In genomic region chr4:123588631-123589223, GRCh38 we compare ENCODE assay signal across 1 cellular context.
TF ChIP-seq lines count a peak whose summit lies in the region.

No MANE protein-coding gene starts in this region.

TF ChIP-seq in GM12878, 131 proteins besides CTCF, POLR2A, EP300 and RAD21 (continued from another document and continues in another):
- TF ChIP-seq BCLAF1 (IDR thresholded peaks at IDR 0.05) (no peak), CHD4 (IDR thresholded peaks at IDR 0.05) (no peak), EED (IDR thresholded peaks at IDR 0.05; ENCODE audit: low read depth) (peak; percentile 72), RB1 (IDR thresholded peaks at IDR 0.05; ENCODE audit: borderline replicate concordance) (no peak), IKZF2 (IDR thresholded peaks at IDR 0.05) (peak; percentile 92 to 94), TBL1XR1 (IDR thresholded peaks at IDR 0.05; ENCODE audit: low read depth, low read length) (peak; percentile 91), ZSCAN29 (IDR thresholded peaks at IDR 0.05) (0 out of 2 replicates have a peak, but pooled peaks have one; percentile 44), SREBF1 (IDR thresholded peaks at IDR 0.05; ENCODE audit: low read length) (no peak), PBX3 (IDR thresholded peaks at IDR 0.05; ENCODE audit: insufficient replicate concordance, low read depth, low read length) (no peak), NBN (IDR thresholded peaks at IDR 0.05) (peak; percentile 54; the same call in 1 of the 2 replicates), REST (IDR thresholded peaks at IDR 0.05; ENCODE audit: low read depth, low read length) (no peak), CEBPZ (IDR thresholded peaks at IDR 0.05; ENCODE audit: low read depth, low read length) (no peak), EGR1 (IDR thresholded peaks at IDR 0.05; ENCODE audit: borderline replicate concordance in 1 of 2, low read depth in 2 of 2, low read length in 2 of 2) (no peak), MAX (IDR thresholded peaks at IDR 0.05; ENCODE audit: low read depth, low read length) (no peak), YBX1 (IDR thresholded peaks at IDR 0.05) (no peak), E4F1 (IDR thresholded peaks at IDR 0.05; ENCODE audit: borderline replicate concordance, partially characterized antibody) (no peak), MLLT1 (IDR thresholded peaks at IDR 0.05) (peak; percentile 64; the same call in 1 of the 2 replicates), CEBPB (IDR thresholded peaks at IDR 0.05; ENCODE audit: borderline replicate concordance in 1 of 2, low read depth in 2 of 2, low read length in 2 of 2) (peak in 1 of 2 experiments; percentile 69; a peak in 1 of 4 replicates), ASH2L (IDR thresholded peaks at IDR 0.05; ENCODE audit: borderline replicate concordance, low read depth) (no peak), RFX5 (IDR thresholded peaks at IDR 0.05; ENCODE audit: low read depth, low read length) (no peak), CHD1 (IDR thresholded peaks at IDR 0.05; ENCODE audit: low read depth, low read length) (no peak), MYC (IDR thresholded peaks at IDR 0.05; ENCODE audit: insufficient read depth, insufficient read length, insufficient replicate concordance, low read length, severe bottlenecking) (no peak), ZNF592 (IDR thresholded peaks at IDR 0.05) (no peak), BMI1 (IDR thresholded peaks at IDR 0.05; ENCODE audit: borderline replicate concordance) (peak; percentile 73), CBX5 (IDR thresholded peaks at IDR 0.05; ENCODE audit: low read depth) (0 out of 2 replicates have a peak, but pooled peaks have one; percentile 43), FOS (IDR thresholded peaks at IDR 0.05; ENCODE audit: borderline replicate concordance, extremely low read depth, insufficient read length) (no peak), SMAD5 (IDR thresholded peaks at IDR 0.05; ENCODE audit: low read depth) (no peak), CREM (IDR thresholded peaks at IDR 0.05; ENCODE audit: low read depth) (peak; percentile 77), CHD2 (IDR thresholded peaks at IDR 0.05; ENCODE audit: borderline replicate concordance, low read depth, low read length) (peak; percentile 33; the same call in 1 of the 2 replicates), ETV6 (conservative IDR thresholded peaks at IDR 0.05 in 1 of 2, IDR thresholded peaks at IDR 0.05 in 1 of 2; ENCODE audit: borderline replicate concordance in 1 of 2, low read depth in 1 of 2) (peak in 1 of 2 experiments; percentile 67; a peak in 1 of 4 replicates), CBFB (IDR thresholded peaks at IDR 0.05; ENCODE audit: low read depth) (peak; percentile 92), RUNX3 (IDR thresholded peaks at IDR 0.05; ENCODE audit: low read length) (peak; percentile 97), MTA2 (IDR thresholded peaks at IDR 0.05; ENCODE audit: low read depth) (peak; percentile 94), JUND (IDR thresholded peaks at IDR 0.05; ENCODE audit: low read depth, low read length) (peak; percentile 43; the same call in 1 of the 2 replicates), MTA3 (IDR thresholded peaks at IDR 0.05; ENCODE audit: borderline replicate concordance, low read length) (peak; percentile 86), WRNIP1 (IDR thresholded peaks at IDR 0.05; ENCODE audit: borderline replicate concordance, low read depth, low read length) (no peak), NFYA (IDR thresholded peaks at IDR 0.05; ENCODE audit: borderline replicate concordance, low read depth, low read length) (no peak), HDAC2 (IDR thresholded peaks at IDR 0.05) (no peak), HDAC6 (IDR thresholded peaks at IDR 0.05; ENCODE audit: unreplicated experiment) (no peak), PML (IDR thresholded peaks at IDR 0.05; ENCODE audit: low read length) (0 out of 2 replicates have a peak, but pooled peaks have one; percentile 50)
